ENCODE assay signal across 27 cellular contexts in the genomic region with DNA sequence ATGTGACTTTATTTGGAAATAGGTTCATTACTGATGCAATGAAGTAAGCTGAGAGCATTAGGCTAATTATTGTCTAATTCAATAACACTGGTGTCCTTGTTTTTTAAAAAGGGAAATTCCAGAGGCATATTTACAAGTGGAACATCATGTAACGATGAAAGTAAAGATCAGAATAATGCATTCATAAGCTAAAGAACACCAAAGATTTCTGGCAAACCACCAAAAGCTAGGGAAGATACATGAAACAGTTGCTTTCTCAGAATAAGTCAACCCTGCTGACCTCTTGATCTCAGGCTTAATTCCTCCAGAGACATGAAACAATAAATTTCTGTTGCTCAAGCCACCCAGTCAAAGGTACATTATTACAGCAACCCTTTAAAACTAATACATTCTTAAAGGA. TPM values are rescaled to one million over a fixed set of nuclear protein-coding genes. Genes with fewer than 3 reads are reported as not detected.
DNase-seq lines count a peak whose midpoint lies in the region; ATAC-seq, FAIRE-seq and TF ChIP-seq lines count a peak whose summit lies in the region.
"Had no signal": no experiment of that assay in that cellular context is flagged by ENCODE, and none has a peak within 500 bp of the region (broad histone marks: within the 10 kb centered on the region; RNA-seq: fewer than 3 reads in every experiment).

No MANE protein-coding gene starts in this region.

- no peak overlapping the region for H3K27ac ChIP-seq in smooth muscle cell (ENCODE audit: low read depth)
- H3K27ac ChIP-seq: HL-60 had no signal

- H3K36me3 ChIP-seq in smooth muscle cell (ENCODE audit: low read depth): no peaks in the 10 kb centered on the region
- H3K36me3 ChIP-seq: BE2C had no signal

- H3K4me2 ChIP-seq in smooth muscle cell: no peak overlapping the region

- H2AFZ ChIP-seq in smooth muscle cell (ENCODE audit: low read depth): peak overlapping the region; percentile 28

- H3K27ac Mint-ChIP-seq in activated T-cell treated with anti-CD3 and anti-CD28 coated beads, Interleukin-2, amount 50 U/mL, for 72 hours: peak overlapping the region; percentile 21
- H3K27ac Mint-ChIP-seq in activated T-cell treated with anti-CD3 and anti-CD28 coated beads, Interleukin-2, amount 50 U/mL, for 24 hours: no peak overlapping the region
- H3K27ac Mint-ChIP-seq in immature natural killer cell: peak overlapping the region; percentile 7 to 78 (median 30)
- H3K27ac Mint-ChIP-seq: CD14-positive monocyte had no signal

- H3K4me1 ChIP-seq in smooth muscle cell (ENCODE audit: low read depth): no peaks in the 10 kb centered on the region
- H3K4me1 ChIP-seq: BE2C had no signal

- H4K20me1 ChIP-seq in smooth muscle cell (ENCODE audit: low read depth): no peaks in the 10 kb centered on the region

- H3K79me2 ChIP-seq in smooth muscle cell (ENCODE audit: low read depth): no peaks in the 10 kb centered on the region

- no peaks in the 10 kb centered on the region for H3K9me3 ChIP-seq in smooth muscle cell (replicated peaks; ENCODE audit: low read depth)
- H3K9me3 ChIP-seq: BE2C had no signal

- no peaks in the 10 kb centered on the region for H3K27me3 Mint-ChIP-seq in activated T-cell treated with anti-CD3 and anti-CD28 coated beads, Interleukin-2, amount 50 U/mL, for 72 hours (ENCODE audit: low read depth)
- no peaks in the 10 kb centered on the region for H3K27me3 Mint-ChIP-seq in activated T-cell treated with anti-CD3 and anti-CD28 coated beads, Interleukin-2, amount 50 U/mL, for 24 hours
- H3K27me3 Mint-ChIP-seq in immature natural killer cell (ENCODE audit: low read depth in 3 of 3): peaks cover 0 to 3% (median 2%) of the 10 kb centered on the region in 3 donors
- H3K27me3 Mint-ChIP-seq: CD8-positive, alpha-beta memory T cell had no signal

- no peak for TF ChIP-seq CTCF in smooth muscle cell (IDR thresholded peaks at IDR 0.05; ENCODE audit: borderline replicate concordance, insufficient read depth, poor library complexity, severe bottlenecking)

- no peak for FAIRE-seq in HTR-8/SVneo (lab: Jason Lieb, UNC)
- FAIRE-seq: H54, RCC 7860 had no signal

- H3K4me1 Mint-ChIP-seq in activated T-cell treated with anti-CD3 and anti-CD28 coated beads, Interleukin-2, amount 50 U/mL, for 72 hours (ENCODE audit: low read depth): no peaks in the 10 kb centered on the region
- peaks cover 26% of the 10 kb centered on the region for H3K4me1 Mint-ChIP-seq in activated T-cell treated with anti-CD3 and anti-CD28 coated beads, Interleukin-2, amount 50 U/mL, for 24 hours (ENCODE audit: low read depth)
- peaks cover 70 to 91% of the 10 kb centered on the region in 2 donors for H3K4me1 Mint-ChIP-seq in immature natural killer cell
- H3K4me1 Mint-ChIP-seq: CD14-positive monocyte had no signal

- H3K9ac ChIP-seq in smooth muscle cell (ENCODE audit: low read depth): no peak overlapping the region

- H3K36me3 Mint-ChIP-seq in activated T-cell treated with anti-CD3 and anti-CD28 coated beads, Interleukin-2, amount 50 U/mL, for 72 hours (ENCODE audit: insufficient read depth in 2 of 2): peaks cover 31 to 33% of the 10 kb centered on the region in 2 donors
- H3K36me3 Mint-ChIP-seq in activated T-cell treated with anti-CD3 and anti-CD28 coated beads, Interleukin-2, amount 50 U/mL, for 24 hours (ENCODE audit: low read depth): peaks cover 58% of the 10 kb centered on the region
- peaks cover 58 to 80% (median 60%) of the 10 kb centered on the region in 3 donors for H3K36me3 Mint-ChIP-seq in immature natural killer cell

- H3K27me3 ChIP-seq in smooth muscle cell (ENCODE audit: low read depth): no peaks in the 10 kb centered on the region
- H3K27me3 ChIP-seq: BE2C had no signal

- WGBS in smooth muscle cell (ENCODE audit: low lambda C conversion rate): 82% methylated on average over 1 of the region's 1 CpG

- no peak overlapping the region for H3K4me3 Mint-ChIP-seq in activated T-cell treated with anti-CD3 and anti-CD28 coated beads, Interleukin-2, amount 50 U/mL, for 72 hours
- H3K4me3 Mint-ChIP-seq in activated T-cell treated with anti-CD3 and anti-CD28 coated beads, Interleukin-2, amount 50 U/mL, for 24 hours: no peak overlapping the region
- H3K4me3 Mint-ChIP-seq in immature natural killer cell: no peak overlapping the region
- H3K4me3 Mint-ChIP-seq: CD14-positive monocyte; CD8-positive, alpha-beta memory T cell had no signal

- no peak for DNase-seq in activated T-cell treated with anti-CD3 and anti-CD28 coated beads, Interleukin-2, amount 50 U/mL, for 72 hours
- no peak for DNase-seq in activated T-cell treated with anti-CD3 and anti-CD28 coated beads, Interleukin-2, amount 50 U/mL, for 24 hours
- peak; percentile 63 for DNase-seq in amniotic epithelial cell (ENCODE audit: low read depth)
- DNase-seq in immature natural killer cell: no peak
- no peak for DNase-seq in smooth muscle cell (lab: John Stamatoyannopoulos, UW; ENCODE audit: unreplicated experiment)
- DNase-seq in activated effector memory CD4-positive, alpha-beta T cell treated with Interleukin-2 at 50 U/mL for 16 hours: no peak
- no peak for DNase-seq in HTR-8/SVneo (ENCODE audit: insufficient read length, low spot score)
- DNase-seq in stimulated activated naive CD4-positive, alpha-beta T cell treated with Interleukin-2 at 50 U/mL for 16 hours (lab: John Stamatoyannopoulos, UW): no peak
- DNase-seq: 8988T; ACHN; BE2C; Calu3; CD8-positive, alpha-beta memory T cell; DND-41; NCI-H1092 treated with DMSO at 0.1 percent for 48 hours; NCI-H1436; NCI-H187; NCI-H2081 treated with DMSO at 0.1 percent for 48 hours; NCI-H2171; NCI-H226; NCI-H510A; NCI-H69; OCI-M1 had no signal

- no peak for ATAC-seq in activated T-cell treated with anti-CD3 and anti-CD28 coated beads, Interleukin-2, amount 50 U/mL, for 72 hours (replicated peaks in 1 of 2)

- H3K4me3 ChIP-seq in smooth muscle cell: no peak overlapping the region

- H3K9me3 Mint-ChIP-seq in activated T-cell treated with anti-CD3 and anti-CD28 coated beads, Interleukin-2, amount 50 U/mL, for 72 hours: peaks cover 9 to 26% of the 10 kb centered on the region in 2 donors
- H3K9me3 Mint-ChIP-seq in activated T-cell treated with anti-CD3 and anti-CD28 coated beads, Interleukin-2, amount 50 U/mL, for 24 hours: peaks cover 6% of the 10 kb centered on the region
- peaks cover 0 to 3% (median 2%) of the 10 kb centered on the region in 6 donors for H3K9me3 Mint-ChIP-seq in immature natural killer cell

- no peaks in the 10 kb centered on the region for H3F3A ChIP-seq in smooth muscle cell (ENCODE audit: low read depth)

RNA-seq across cellular contexts. Expression of a gene that starts 20.3 kb away (rescaled TPM):
- 100 to 1,000 TPM; 311 to 326 TPM for total RNA-seq in activated T-cell treated with anti-CD3 and anti-CD28 coated beads, Interleukin-2, amount 50 U/mL, for 72 hours
- 100 to 1,000 TPM in 1 of 3 donors, 10 to 100 TPM in 2; 78.8 to 205 (median 80.3) TPM for polyA plus RNA-seq in immature natural killer cell
- total RNA-seq in smooth muscle cell: 92.1 and 96.3 TPM in 2 replicates
- 95.9 and 114 TPM in 2 replicates for polyA plus RNA-seq in smooth muscle cell

RNA-seq across cellular contexts. Expression of a gene that starts 58.1 kb away (rescaled TPM):
- total RNA-seq in activated T-cell treated with anti-CD3 and anti-CD28 coated beads, Interleukin-2, amount 50 U/mL, for 72 hours: 10 to 100 TPM; 11.5 to 23.0 TPM
- polyA plus RNA-seq in immature natural killer cell (100 to 1,000 TPM; 141 to 290 (median 150) TPM), smooth muscle cell (not detected in 2 replicates)
- 0.22 TPM in 1 of 2 replicates, not detected in the other for total RNA-seq in smooth muscle cell
- total RNA-seq: Calu3 had no signal

Comparison
In these comparisons a context has a peak if more than half of its experiments do, and no peak if none do; other contexts are left out.
1. RNA of a gene that starts 58.1 kb away (total RNA-seq): 11.5 to 23.0 TPM in activated T-cell treated with anti-CD3 and anti-CD28 coated beads, Interleukin-2, amount 50 U/mL, for 72 hours; 0.22 TPM in smooth muscle cell; every median in the first group is over 10 times any median in the second.